In the genomic region with DNA sequence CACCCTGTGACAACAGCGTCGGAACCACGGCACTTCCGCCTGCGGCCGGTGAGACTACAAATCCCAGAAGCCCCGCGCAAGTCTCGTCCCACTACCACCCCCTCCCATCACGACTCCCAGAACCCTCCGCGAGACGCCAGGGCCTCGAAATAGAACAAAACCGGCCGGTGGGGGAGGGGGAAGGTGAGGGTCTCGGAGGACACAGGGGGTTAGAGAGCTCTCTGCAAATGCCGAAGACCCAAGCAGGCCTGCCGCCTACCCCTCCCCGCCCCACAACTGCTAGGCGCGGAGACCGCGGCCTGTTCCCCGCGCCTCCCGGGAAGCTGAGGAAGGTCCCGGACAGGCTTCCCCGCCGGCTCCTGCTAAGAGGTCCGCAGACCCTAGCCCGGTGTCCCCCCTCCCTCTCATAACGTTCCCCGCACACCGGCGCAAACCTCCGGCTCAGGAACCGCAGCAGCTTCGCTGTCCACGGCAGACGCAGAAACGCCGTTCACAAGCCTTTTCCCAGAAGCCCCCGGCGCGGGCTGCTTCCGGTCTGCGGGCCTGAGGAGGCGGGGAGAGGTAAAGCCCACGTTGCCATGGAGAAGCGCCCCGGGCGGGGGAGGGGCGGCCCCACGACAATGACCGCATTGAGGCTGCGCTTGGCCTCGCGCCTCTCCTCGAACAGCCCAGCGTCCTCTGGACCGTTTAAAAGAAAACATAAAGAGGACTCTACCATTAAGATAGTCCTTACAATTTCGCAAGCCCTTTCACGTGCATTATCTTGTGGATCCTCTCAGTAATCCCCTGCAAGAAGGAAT, we compare ENCODE assay signal across 1 cellular context.
TF ChIP-seq lines count a peak whose summit lies in the region.

Gene ZNF24, minus strand, starts transcription at position 485 of the 800 bp plus-strand sequence. CDS start 3,770 bp downstream, outside the sequence.

TF ChIP-seq in GM23338, 12 proteins besides CTCF, POLR2A, EP300 and RAD21 (continued from another document):
- no peak for TF ChIP-seq ZNF114 (CRISPR knock-in tag; IDR thresholded peaks at IDR 0.05)
TF ChIP-seq in GM23338: peak in this region for 3.
